17 cellular contexts compared by ENCODE assay signal in genomic region chr9:98457696-98458370, GRCh38.
A peak's percentile ranks its signal among the peaks of the same experiment; 100 is the strongest.
DNase-seq lines count a peak whose midpoint lies in the region; ATAC-seq and TF ChIP-seq lines count a peak whose summit lies in the region.
"Had no signal": no experiment of that assay in that cellular context is flagged by ENCODE, and none has a peak within 500 bp of the region (broad histone marks: within the 10 kb centered on the region; RNA-seq: fewer than 3 reads in every experiment).

No MANE protein-coding gene starts in this region.

- TF ChIP-seq CTCF in AG10803 (conservative IDR thresholded peaks at IDR 0.05; ENCODE audit: low read length) (no peak), epithelial cell of esophagus (IDR thresholded peaks at IDR 0.05; ENCODE audit: insufficient read depth, low read depth, low read length, missing control alignments) (no peak), osteoblast (IDR thresholded peaks at IDR 0.05; ENCODE audit: extremely low read depth, low read depth, low read length) (no peak)

- H3K9me3 ChIP-seq in osteoblast (ENCODE audit: low read depth, low read length) = peaks cover 2% of the 10 kb centered on the region

- H3K4me3 ChIP-seq in AG10803 (ENCODE audit: low read length) (no peak overlapping the region), epithelial cell of esophagus (ENCODE audit: low read length) (no peak overlapping the region), osteoblast (ENCODE audit: insufficient read depth, low read length) (no peak overlapping the region)
- H3K4me3 ChIP-seq: MG63 had no signal

- no peaks in the 10 kb centered on the region for H3K27me3 ChIP-seq in osteoblast (ENCODE audit: insufficient read depth, low read length)
- H3K27me3 ChIP-seq: MG63 had no signal

- DNase-seq in AG10803 (ENCODE audit: low read depth) (peak; percentile 94), GM04504 (ENCODE audit: low read depth) (peak; percentile 94), epithelial cell of esophagus (ENCODE audit: low read depth) (peak; percentile 11), osteoblast (ENCODE audit: insufficient read length, low spot score, missing footprints) (no peak), NCI-H2081 treated with DMSO at 0.1 percent for 48 hours (lab: John Stamatoyannopoulos, UW) (no peak), left cardiac atrium (no peak)
- no peak for DNase-seq in activated CD4-positive, alpha-beta T cell treated with anti-CD3 and anti-CD28 coated beads, Interleukin-2, amount 50 U/mL, for 4 hours
- DNase-seq: DND-41, HCEC 1CT, MG63, NCI-H1092, NCI-H146, NCI-H526 treated with DMSO at 0.1 percent for 48 hours, SHP77 had no signal

- ATAC-seq in GM21423 (IDR thresholded peaks at IDR 0.05; ENCODE audit: unreplicated experiment) (no peak), left cardiac atrium (no peak)

- H2AFZ ChIP-seq in osteoblast (ENCODE audit: low read length) = no peak overlapping the region

- H3K27ac ChIP-seq in osteoblast (ENCODE audit: low read depth, low read length) = peak overlapping the region; percentile 35
- H3K27ac ChIP-seq: C4-2B, KMS-11 had no signal

- no peaks in the 10 kb centered on the region for H4K20me1 ChIP-seq in osteoblast (ENCODE audit: insufficient read depth, low read length)

- H3K4me1 ChIP-seq in osteoblast (ENCODE audit: insufficient read depth, low read length) = peaks cover 28% of the 10 kb centered on the region

- H3K79me2 ChIP-seq in osteoblast (ENCODE audit: insufficient read depth, low read length) = no peaks in the 10 kb centered on the region

- no peaks in the 10 kb centered on the region for H3K36me3 ChIP-seq in osteoblast (ENCODE audit: insufficient read depth, low read length)
- H3K36me3 ChIP-seq: MG63 had no signal

- intact Hi-C loops in left cardiac atrium (cut with DNase I) = no loop called here

- H3K4me2 ChIP-seq in osteoblast (ENCODE audit: insufficient read depth, low read length) = peak overlapping the region; percentile 17
- H3K4me2 ChIP-seq: KMS-11 had no signal

Comparison
In these comparisons a context has a peak if more than half of its experiments do, and no peak if none do; other contexts are left out.
1. DNase-seq: peak in AG10803 (single experiment), GM04504 (single experiment) and epithelial cell of esophagus (single experiment); none in osteoblast (single experiment), activated CD4-positive, alpha-beta T cell treated with anti-CD3 and anti-CD28 coated beads, Interleukin-2, amount 50 U/mL, for 4 hours (0 of 2), NCI-H2081 treated with DMSO at 0.1 percent for 48 hours (single experiment) and left cardiac atrium (single experiment).